Comparison of ENCODE assay signal across 1 cellular context in genomic region chr3:50318163-50318562, GRCh38.
TF ChIP-seq lines count a peak whose summit lies in the region.

No MANE protein-coding gene starts in this region.

TF ChIP-seq in IMR-90, 13 proteins besides CTCF, POLR2A, EP300 and RAD21:
- TF ChIP-seq MXI1 (IDR thresholded peaks at IDR 0.05; ENCODE audit: borderline replicate concordance, low read depth, low read length) (no peak), NFE2L2 (IDR thresholded peaks at IDR 0.05; ENCODE audit: low read depth, low read length) (no peak), BHLHE40 (IDR thresholded peaks at IDR 0.05; ENCODE audit: low read depth, low read length) (no peak), RCOR1 (IDR thresholded peaks at IDR 0.05; ENCODE audit: insufficient replicate concordance, low read length) (no peak)
- TF ChIP-seq, protein P1, sequence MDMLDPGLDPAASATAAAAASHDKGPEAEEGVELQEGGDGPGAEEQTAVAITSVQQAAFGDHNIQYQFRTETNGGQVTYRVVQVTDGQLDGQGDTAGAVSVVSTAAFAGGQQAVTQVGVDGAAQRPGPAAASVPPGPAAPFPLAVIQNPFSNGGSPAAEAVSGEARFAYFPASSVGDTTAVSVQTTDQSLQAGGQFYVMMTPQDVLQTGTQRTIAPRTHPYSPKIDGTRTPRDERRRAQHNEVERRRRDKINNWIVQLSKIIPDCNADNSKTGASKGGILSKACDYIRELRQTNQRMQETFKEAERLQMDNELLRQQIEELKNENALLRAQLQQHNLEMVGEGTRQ (IDR thresholded peaks at IDR 0.05; ENCODE audit: low read depth, low read length) = no peak
TF ChIP-seq in IMR-90: peak in this region for 0.
